Comparison of ENCODE assay signal across 1 cellular context in the genomic region with DNA sequence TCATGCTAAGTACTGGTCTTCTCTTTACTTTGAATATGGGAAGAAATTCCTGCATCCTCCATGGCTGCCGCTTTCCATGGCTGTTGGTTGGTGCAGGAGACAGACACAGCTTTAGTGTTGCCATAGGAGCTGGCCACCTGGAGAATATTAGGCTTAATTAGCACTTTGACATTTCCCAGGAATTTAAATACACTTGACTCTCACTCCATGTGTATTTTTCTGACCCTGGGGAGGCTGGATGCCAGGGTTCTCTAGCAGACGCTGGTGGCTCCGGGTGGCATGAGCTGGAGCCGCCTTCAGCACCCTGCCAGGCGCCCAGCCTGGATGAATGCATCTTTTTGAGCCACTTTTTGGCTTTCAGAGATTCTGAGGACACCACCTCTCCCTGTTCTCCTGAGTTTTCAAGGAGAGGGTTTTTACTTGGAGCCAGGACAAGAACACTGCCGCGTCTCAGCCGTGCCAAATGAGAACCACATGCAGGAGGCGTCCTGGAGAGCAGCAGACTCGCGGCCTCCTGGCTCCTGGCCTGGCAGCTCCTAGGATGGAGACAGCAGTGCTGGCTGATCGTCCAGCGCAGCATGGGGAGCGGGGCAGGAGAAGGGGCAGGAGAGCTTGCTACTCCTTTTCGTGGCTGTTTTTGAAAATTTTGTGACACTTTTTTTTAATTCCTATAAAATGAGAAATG.
TF ChIP-seq lines count a peak whose summit lies in the region.

No MANE protein-coding gene starts in this region.

TF ChIP-seq in HepG2, 621 proteins besides CTCF, POLR2A, EP300 and RAD21 (continued from another document):
- TF ChIP-seq, protein P1, sequence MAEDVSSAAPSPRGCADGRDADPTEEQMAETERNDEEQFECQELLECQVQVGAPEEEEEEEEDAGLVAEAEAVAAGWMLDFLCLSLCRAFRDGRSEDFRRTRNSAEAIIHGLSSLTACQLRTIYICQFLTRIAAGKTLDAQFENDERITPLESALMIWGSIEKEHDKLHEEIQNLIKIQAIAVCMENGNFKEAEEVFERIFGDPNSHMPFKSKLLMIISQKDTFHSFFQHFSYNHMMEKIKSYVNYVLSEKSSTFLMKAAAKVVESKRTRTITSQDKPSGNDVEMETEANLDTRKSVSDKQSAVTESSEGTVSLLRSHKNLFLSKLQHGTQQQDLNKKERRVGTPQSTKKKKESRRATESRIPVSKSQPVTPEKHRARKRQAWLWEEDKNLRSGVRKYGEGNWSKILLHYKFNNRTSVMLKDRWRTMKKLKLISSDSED (CRISPR knock-in tag; IDR thresholded peaks at IDR 0.05), result no peak
- no peak for TF ChIP-seq NFKBIZ (CRISPR knock-in tag; IDR thresholded peaks at IDR 0.05)
- TF ChIP-seq RBFOX2 (IDR thresholded peaks at IDR 0.05; ENCODE audit: low read depth, low read length), result no peak
